Comparison of ENCODE assay signal across 1 cellular context in genomic region chr16:8935989-8936388, GRCh38.
TF ChIP-seq lines count a peak whose summit lies in the region.

No MANE protein-coding gene starts in this region.

TF ChIP-seq in GM23338, 12 proteins besides CTCF, POLR2A, EP300 and RAD21 (continued from another document):
- TF ChIP-seq CREB1 (CRISPR knock-in tag; IDR thresholded peaks at IDR 0.05; ENCODE audit: low read depth) (no peak), ZNF114 (CRISPR knock-in tag; IDR thresholded peaks at IDR 0.05) (no peak), NANOG (IDR thresholded peaks at IDR 0.05; ENCODE audit: borderline replicate concordance) (no peak)
